In the genomic region with DNA sequence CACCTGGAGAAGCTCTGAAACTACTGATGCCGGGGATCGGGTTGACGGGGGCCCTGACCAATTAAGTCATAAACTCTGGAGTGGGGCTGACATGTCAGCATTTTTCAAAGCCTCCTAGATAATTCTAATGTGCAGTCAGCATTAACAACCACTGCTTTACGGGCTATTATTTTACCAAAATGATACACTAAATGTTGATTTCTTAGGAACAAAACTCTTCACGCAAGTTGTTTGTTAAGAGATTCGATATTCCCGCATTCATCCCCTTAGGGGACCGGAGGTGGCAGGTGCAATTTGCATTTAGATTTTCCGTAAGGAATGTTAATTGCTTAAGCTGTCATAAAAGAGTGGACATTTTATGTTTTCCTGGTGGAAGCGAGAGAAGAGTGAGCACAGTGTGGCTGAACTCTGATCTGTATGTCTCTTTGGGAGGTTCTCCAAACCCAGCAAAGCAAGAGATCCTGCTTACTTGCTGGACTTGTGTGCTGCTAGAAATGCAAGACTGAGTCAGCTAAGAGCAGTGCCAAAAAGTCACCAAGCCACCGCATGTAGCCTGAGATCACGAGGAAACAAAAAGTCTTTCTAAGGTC, we compare ENCODE assay signal across 10 cellular contexts.
DNase-seq lines count a peak whose midpoint lies in the region; ATAC-seq and TF ChIP-seq lines count a peak whose summit lies in the region.
"Had no signal": no experiment of that assay in that cellular context is flagged by ENCODE, and none has a peak within 500 bp of the region (broad histone marks: within the 10 kb centered on the region; RNA-seq: fewer than 3 reads in every experiment).

No MANE protein-coding gene starts in this region.

- peaks cover 24% of the 10 kb centered on the region for H3K4me1 Mint-ChIP-seq in Caco-2 (ENCODE audit: low read depth, unreplicated experiment)
- H3K4me1 Mint-ChIP-seq in natural killer cell = no peaks in the 10 kb centered on the region

- H3K36me3 Mint-ChIP-seq in Caco-2 (ENCODE audit: insufficient read depth, unreplicated experiment) (no peaks in the 10 kb centered on the region), natural killer cell (no peaks in the 10 kb centered on the region)

- POLR2A ChIA-PET in Caco-2 (lab: Charles Lee) = no interaction called here

- H3K27ac Mint-ChIP-seq in Caco-2 (ENCODE audit: unreplicated experiment) (peak overlapping the region; percentile 68), natural killer cell (no peak overlapping the region)
- H3K27ac Mint-ChIP-seq: activated naive CD4-positive, alpha-beta T cell treated with anti-CD3 and anti-CD28 coated beads for 36 hours; naive thymus-derived CD4-positive, alpha-beta T cell had no signal

- in situ Hi-C loops in brain microvascular endothelial cell (cut with HindIII; ENCODE audit: low pct_ligation_motif_present, low sequenced_read_pairs) = no loop called here

- intact Hi-C loops in Caco-2 (cut with micrococcal nuclease; ENCODE audit: unreplicated experiment) (loop anchor here (2.0 kb wide), 1 partner anchor 101 kb away; no protein-coding TSS in a partner anchor), natural killer cell (cut with micrococcal nuclease) (no loop called here)

- H3K9me3 ChIP-seq in Caco-2 = no peaks in the 10 kb centered on the region

- CTCF ChIA-PET in Caco-2 (lab: Charles Lee) = no interaction called here

- H3K36me3 ChIP-seq in Caco-2 (ENCODE audit: control insufficient read depth, insufficient read depth, low read length) (no peaks in the 10 kb centered on the region), brain microvascular endothelial cell (replicated peaks) (no peaks in the 10 kb centered on the region)

- H3K27me3 ChIP-seq in Caco-2 (replicated peaks; ENCODE audit: control insufficient read depth, insufficient read depth, low read length) (no peaks in the 10 kb centered on the region), brain microvascular endothelial cell (replicated peaks) (no peaks in the 10 kb centered on the region)

- peaks cover 36% of the 10 kb centered on the region for H3K4me1 ChIP-seq in Caco-2

- H3K9me3 Mint-ChIP-seq in Caco-2 (ENCODE audit: unreplicated experiment) (no peaks in the 10 kb centered on the region), natural killer cell (no peaks in the 10 kb centered on the region)
- H3K9me3 Mint-ChIP-seq: activated naive CD4-positive, alpha-beta T cell treated with anti-CD3 and anti-CD28 coated beads for 36 hours had no signal

- DNase-seq in Caco-2 = no peak
- DNase-seq in NCI-H1417 treated with DMSO at 0.1 percent for 48 hours (lab: John Stamatoyannopoulos, UW) = peak; percentile 84
- DNase-seq in brain microvascular endothelial cell = peak; percentile 70
- peak; percentile 40 for DNase-seq in mucosa of gallbladder (ENCODE audit: low spot score)
- no peak for DNase-seq in activated CD4-positive, alpha-beta T cell treated with anti-CD3 and anti-CD28 coated beads for 4 hours
- no peak for DNase-seq in natural killer cell
- DNase-seq in NOMO-1 treated with dmso at 0.1 percent for 144 hours (lab: John Stamatoyannopoulos, UW; ENCODE audit: unreplicated experiment) = no peak
- no peak for DNase-seq in DMS114 treated with DMSO at 0.1 percent for 48 hours (lab: John Stamatoyannopoulos, UW; ENCODE audit: unreplicated experiment)
- DNase-seq: activated naive CD4-positive, alpha-beta T cell treated with anti-CD3 and anti-CD28 coated beads for 36 hours; naive thymus-derived CD4-positive, alpha-beta T cell had no signal

- no peak overlapping the region for H3K4me3 ChIP-seq in Caco-2 (ENCODE audit: low read depth, low read length)
- H3K4me3 ChIP-seq in brain microvascular endothelial cell (ENCODE audit: low read depth, low read length) = no peak overlapping the region

- no peak for TF ChIP-seq CTCF in Caco-2 (IDR thresholded peaks at IDR 0.05; ENCODE audit: insufficient read depth in 1 of 2, low read depth in 1 of 2, low read length in 1 of 2, severe bottlenecking in 1 of 2, unreplicated experiment in 1 of 2)
- no peak for TF ChIP-seq CTCF in brain microvascular endothelial cell (IDR thresholded peaks at IDR 0.05; ENCODE audit: low read depth, low read length, missing control alignments)
- TF ChIP-seq CTCF in natural killer cell (IDR thresholded peaks at IDR 0.05) = no peak

- H3K4me3 Mint-ChIP-seq in Caco-2 (ENCODE audit: unreplicated experiment) (no peak overlapping the region), natural killer cell (no peak overlapping the region)
- H3K4me3 Mint-ChIP-seq: activated naive CD4-positive, alpha-beta T cell treated with anti-CD3 and anti-CD28 coated beads for 36 hours; naive thymus-derived CD4-positive, alpha-beta T cell had no signal

- H3K27me3 Mint-ChIP-seq in Caco-2 (ENCODE audit: insufficient read depth, unreplicated experiment) = no peaks in the 10 kb centered on the region
- H3K27me3 Mint-ChIP-seq in natural killer cell (ENCODE audit: low read depth in 2 of 2) = peaks cover 3 to 9% of the 10 kb centered on the region in 2 donors

- H3K27ac ChIP-seq in brain microvascular endothelial cell = no peak overlapping the region

- BruUV-seq in Caco-2 (replicated peaks; lab: Mats Ljungman, UMichigan) = no TSS peak

- ATAC-seq in natural killer cell = no peak
- ATAC-seq: naive thymus-derived CD4-positive, alpha-beta T cell had no signal

Comparison
In these comparisons a context has a peak if more than half of its experiments do, and no peak if none do; other contexts are left out.
1. DNase-seq: peak in NCI-H1417 treated with DMSO at 0.1 percent for 48 hours (single experiment), brain microvascular endothelial cell (single experiment) and mucosa of gallbladder (single experiment); none in Caco-2 (0 of 2), activated CD4-positive, alpha-beta T cell treated with anti-CD3 and anti-CD28 coated beads for 4 hours (0 of 2), natural killer cell (single experiment), NOMO-1 treated with dmso at 0.1 percent for 144 hours (single experiment) and DMS114 treated with DMSO at 0.1 percent for 48 hours (single experiment).